Comparison of ENCODE assay signal across 20 cellular contexts in genomic region chr1:41449326-41449921, GRCh38. TPM values are rescaled to one million over a fixed set of nuclear protein-coding genes. Genes with fewer than 3 reads are reported as not detected.
"Had no signal": no experiment of that assay in that cellular context is flagged by ENCODE, and none has a peak within 500 bp of the region (broad histone marks: within the 10 kb centered on the region; RNA-seq: fewer than 3 reads in every experiment).

No MANE protein-coding gene starts in this region.

- H3K9me3 Mint-ChIP-seq: activated naive CD8-positive, alpha-beta T cell treated with anti-CD3 and anti-CD28 coated beads, Interleukin-2, amount 50 U/mL, for 24 hours had no signal

- H3K27ac Mint-ChIP-seq: activated CD8-positive, alpha-beta T cell treated with anti-CD3 and anti-CD28 coated beads, Interleukin-2, amount 10 ng/mL, durations not matched to agents 7 days and 5 days; activated naive CD8-positive, alpha-beta T cell treated with anti-CD3 and anti-CD28 coated beads, Interleukin-2, amount 50 U/mL, for 24 hours; memory B cell had no signal

- H3K27me3 Mint-ChIP-seq: activated naive CD8-positive, alpha-beta T cell treated with anti-CD3 and anti-CD28 coated beads, Interleukin-2, amount 50 U/mL, for 24 hours had no signal

- H3K27me3 ChIP-seq: heart right ventricle, transverse colon had no signal

- H3K4me1 Mint-ChIP-seq: activated naive CD8-positive, alpha-beta T cell treated with anti-CD3 and anti-CD28 coated beads, Interleukin-2, amount 50 U/mL, for 24 hours; memory B cell had no signal

- DNase-seq: activated CD4-positive, alpha-beta T cell treated with anti-CD3 and anti-CD28 coated beads for 4 hours; activated CD8-positive, alpha-beta memory T cell treated with anti-CD3 and anti-CD28 coated beads, Interleukin-2, amount 50 U/mL, for 48 hours; activated CD8-positive, alpha-beta T cell treated with anti-CD3 and anti-CD28 coated beads, Interleukin-2, amount 10 ng/mL, durations not matched to agents 7 days and 5 days; activated naive CD4-positive, alpha-beta T cell treated with Interleukin-2 at 50 U/mL for 16 hours; activated naive CD8-positive, alpha-beta T cell treated with anti-CD3 and anti-CD28 coated beads, Interleukin-2, amount 50 U/mL, for 24 hours; central memory CD4-positive, alpha-beta T cell; effector CD4-positive, alpha-beta T cell; foreskin melanocyte; heart right ventricle; stimulated activated CD4-positive, alpha-beta T cell treated with anti-CD3 and anti-CD28 coated beads, Interleukin-2, amount 100 ng/mL, for 24 hours; stimulated activated naive CD4-positive, alpha-beta T cell; substantia nigra; T-helper 9 cell; transverse colon had no signal

- ATAC-seq: activated CD8-positive, alpha-beta T cell treated with anti-CD3 and anti-CD28 coated beads, Interleukin-2, amount 10 ng/mL, durations not matched to agents 7 days and 5 days; activated naive CD8-positive, alpha-beta T cell treated with anti-CD3 and anti-CD28 coated beads, Interleukin-2, amount 50 U/mL, for 24 hours; heart right ventricle; left lobe of liver; sciatic nerve had no signal

- H3K4me3 Mint-ChIP-seq: activated CD8-positive, alpha-beta T cell treated with anti-CD3 and anti-CD28 coated beads, Interleukin-2, amount 10 ng/mL, durations not matched to agents 7 days and 5 days; activated naive CD8-positive, alpha-beta T cell treated with anti-CD3 and anti-CD28 coated beads, Interleukin-2, amount 50 U/mL, for 24 hours; memory B cell had no signal

- H3K27ac ChIP-seq: coronary artery, heart right ventricle, transverse colon had no signal

- H3K4me3 ChIP-seq: coronary artery, heart right ventricle, transverse colon had no signal

- H3K36me3 ChIP-seq: heart right ventricle, transverse colon had no signal

RNA-seq across cellular contexts. Expression of gene EDN2, which starts 35.1 kb away (rescaled TPM):
- total RNA-seq: activated CD8-positive, alpha-beta T cell treated with anti-CD3 and anti-CD28 coated beads, Interleukin-2, amount 10 ng/mL, durations not matched to agents 7 days and 5 days; endothelial cell of umbilical vein; left lobe of liver; pulmonary artery endothelial cell; sciatic nerve had no signal
